In the genomic region with DNA sequence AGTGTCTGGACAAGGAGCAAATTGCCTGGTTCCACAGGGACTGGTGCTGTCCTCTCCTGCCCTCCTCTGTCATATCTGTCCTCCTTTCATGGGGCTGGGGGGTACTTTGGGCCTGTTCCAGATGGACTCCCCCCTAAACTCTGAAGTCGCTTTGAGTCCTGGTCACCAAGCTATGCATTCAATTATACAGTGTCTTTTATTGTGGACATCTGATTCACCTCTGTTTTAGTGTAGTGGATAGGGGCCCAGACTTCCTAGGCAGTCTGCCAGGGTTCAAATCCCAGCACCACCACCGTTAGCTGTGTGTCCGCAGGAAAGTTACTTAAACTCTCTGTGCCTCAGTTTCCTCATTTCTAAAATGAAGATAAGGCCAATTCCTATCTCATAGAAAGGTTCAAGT, we compare ENCODE assay signal across 33 cellular contexts.
"Had no signal": no experiment of that assay in that cellular context is flagged by ENCODE, and none has a peak within 500 bp of the region (broad histone marks: within the 10 kb centered on the region; RNA-seq: fewer than 3 reads in every experiment).

No MANE protein-coding gene starts in this region.

- H3K27ac ChIP-seq: adrenal gland, ascending aorta, body of pancreas, brain microvascular endothelial cell, breast epithelium, cardiac muscle cell, colonic mucosa had no signal

- H3K4me1 ChIP-seq: adrenal gland, ascending aorta, body of pancreas, breast epithelium, colonic mucosa had no signal

- ATAC-seq: activated naive CD4-positive, alpha-beta T cell treated with anti-CD3 and anti-CD28 coated beads, Interleukin-2, amount 50 U/mL, for 72 hours; activated naive CD8-positive, alpha-beta T cell treated with anti-CD3 and anti-CD28 coated beads, Interleukin-2, amount 50 U/mL, for 24 hours; activated T-cell treated with anti-CD3 and anti-CD28 coated beads, Interleukin-2, amount 50 U/mL, for 72 hours; activated T-helper 17 cell treated with anti-CD3 and anti-CD28 coated beads, Interleukin-2, amount 50 U/mL, for 72 hours; body of pancreas had no signal

- DNase-seq: activated effector memory CD4-positive, alpha-beta T cell treated with anti-CD3 and anti-CD28 coated beads, Interleukin-2, amount 50 U/mL, for 16 hours; activated effector memory CD4-positive, alpha-beta T cell treated with Interleukin-2 at 50 U/mL for 16 hours; activated gamma-delta T cell; activated gamma-delta T cell treated with Interleukin-2 at 50 U/mL for 16 hours; activated naive CD4-positive, alpha-beta T cell; activated naive CD4-positive, alpha-beta T cell treated with anti-CD3 and anti-CD28 coated beads for 36 hours; activated naive CD4-positive, alpha-beta T cell treated with anti-CD3 and anti-CD28 coated beads, Interleukin-2, amount 10 ng/mL, durations not matched to agents 7 days and 5 days; activated naive CD4-positive, alpha-beta T cell treated with anti-CD3 and anti-CD28 coated beads, Interleukin-2, amount 50 U/mL, for 16 hours; activated naive CD4-positive, alpha-beta T cell treated with Interleukin-2 at 50 U/mL for 16 hours; activated naive CD8-positive, alpha-beta T cell treated with anti-CD3 and anti-CD28 coated beads for 36 hours; activated naive CD8-positive, alpha-beta T cell treated with anti-CD3 and anti-CD28 coated beads, Interleukin-2, amount 10 ng/mL, durations not matched to agents 7 days and 5 days; activated naive CD8-positive, alpha-beta T cell treated with anti-CD3 and anti-CD28 coated beads, Interleukin-2, amount 50 U/mL, for 24 hours; activated T-cell treated with anti-CD3 and anti-CD28 coated beads, Interleukin-2, amount 50 U/mL, for 48 hours; activated T-cell treated with anti-CD3 and anti-CD28 coated beads, Interleukin-2, amount 50 U/mL, for 72 hours; adrenal gland; amniotic stem cell; amygdala; anterior cingulate cortex; aorta; body of pancreas; brain microvascular endothelial cell; caudate nucleus; central memory CD4-positive, alpha-beta T cell; cerebellar nuclear complex; colonic mucosa had no signal

- H3K4me3 ChIP-seq: adrenal gland, ascending aorta, body of pancreas, breast epithelium, cardiac muscle cell, colonic mucosa had no signal

- H3K9me3 ChIP-seq: adrenal gland, ascending aorta, body of pancreas, breast epithelium, colonic mucosa had no signal

- H3K36me3 ChIP-seq: adrenal gland, ascending aorta, brain microvascular endothelial cell, breast epithelium, cardiac muscle cell, colonic mucosa had no signal

- FAIRE-seq: astrocyte, bronchial epithelial cell, colon had no signal

- H3K27me3 ChIP-seq: adrenal gland, ascending aorta, body of pancreas, brain microvascular endothelial cell, breast epithelium, cardiac muscle cell, colonic mucosa had no signal
